ENCODE assay signal across 27 cellular contexts in genomic region chr1:23989249-23989648, GRCh38.
"Had no signal": no experiment of that assay in that cellular context is flagged by ENCODE, and none has a peak within 500 bp of the region (broad histone marks: within the 10 kb centered on the region; RNA-seq: fewer than 3 reads in every experiment).

No MANE protein-coding gene starts in this region.

- H3K4me1 ChIP-seq: breast epithelium, uterus had no signal

- H3K36me3 ChIP-seq: breast epithelium, left ventricle myocardium inferior, sigmoid colon, stomach, suprapubic skin, uterus, WERI-Rb-1 had no signal

- ATAC-seq: natural killer cell; stimulated activated memory B cell treated with anti-CD40 and anti-IgM and Interleukin-4, amounts not matched to agents 10 μg/mL and 1 μg/mL and 100 μg/mL, for 72 hours had no signal

- H3K9me3 ChIP-seq: breast epithelium, left ventricle myocardium inferior, sigmoid colon, stomach, suprapubic skin, uterus had no signal

- H3K27me3 ChIP-seq: breast epithelium, sigmoid colon, stomach, suprapubic skin, uterus had no signal

- H3K4me3 Mint-ChIP-seq: activated CD4-positive, alpha-beta memory T cell treated with anti-CD3 and anti-CD28 coated beads, Interleukin-2, amount 10 ng/mL, durations not matched to agents 7 days and 5 days; activated naive CD8-positive, alpha-beta T cell treated with anti-CD3 and anti-CD28 coated beads, Interleukin-2, amount 10 ng/mL, durations not matched to agents 7 days and 5 days; central memory CD8-positive, alpha-beta T cell; natural killer cell; stimulated activated memory B cell treated with anti-CD40 and anti-IgM and Interleukin-4, amounts not matched to agents 10 μg/mL and 1 μg/mL and 100 μg/mL, for 72 hours had no signal

- DNase-seq: activated CD4-positive, alpha-beta memory T cell treated with anti-CD3 and anti-CD28 coated beads, Interleukin-2, amount 10 ng/mL, durations not matched to agents 7 days and 5 days; activated CD4-positive, CD25-positive, alpha-beta regulatory T cell treated with anti-CD3 and anti-CD28 coated beads, Interleukin-2, amount 50 U/mL, for 72 hours; activated naive CD4-positive, alpha-beta T cell; activated naive CD8-positive, alpha-beta T cell treated with anti-CD3 and anti-CD28 coated beads, Interleukin-2, amount 10 ng/mL, durations not matched to agents 7 days and 5 days; activated T-cell treated with anti-CD3 and anti-CD28 coated beads, Interleukin-2, amount 50 U/mL, for 1 hour; amniotic stem cell; effector memory CD4-positive, alpha-beta T cell; foreskin melanocyte; glutamatergic neuron; hippocampal formation; kidney glomerular epithelial cell; left ventricle myocardium inferior; natural killer cell; retina; sigmoid colon; stimulated activated CD4-positive, alpha-beta T cell treated with anti-CD3 and anti-CD28 coated beads, Interleukin-15, amount 100 ng/mL, for 24 hours; stomach; T1000; trophoblast cell; uterus; WERI-Rb-1 had no signal

- H3K27ac ChIP-seq: breast epithelium, left ventricle myocardium inferior, sigmoid colon, stomach, suprapubic skin, uterus, WERI-Rb-1 had no signal

- H3K4me3 ChIP-seq: breast epithelium, left ventricle myocardium inferior, sigmoid colon, smooth muscle cell, stomach, suprapubic skin, uterus had no signal

- H3K9me3 Mint-ChIP-seq: activated CD4-positive, alpha-beta memory T cell treated with anti-CD3 and anti-CD28 coated beads, Interleukin-2, amount 10 ng/mL, durations not matched to agents 7 days and 5 days; activated naive CD8-positive, alpha-beta T cell treated with anti-CD3 and anti-CD28 coated beads, Interleukin-2, amount 10 ng/mL, durations not matched to agents 7 days and 5 days; activated T-helper 2 cell treated with anti-CD3 and anti-CD28 coated beads, Interferon-gamma antibody, Interleukin-2, Interleukin-4, amounts not matched to agents 10 μg/mL and 5 μg/mL and 100 μg/mL, durations not matched to agents 14 hours and 24 hours and 36 hours; central memory CD8-positive, alpha-beta T cell; natural killer cell; stimulated activated memory B cell treated with anti-CD40 and anti-IgM and Interleukin-4, amounts not matched to agents 10 μg/mL and 1 μg/mL and 100 μg/mL, for 72 hours had no signal

- H3K4me1 Mint-ChIP-seq: central memory CD8-positive, alpha-beta T cell; natural killer cell had no signal

- H3K27ac Mint-ChIP-seq: activated CD4-positive, alpha-beta memory T cell treated with anti-CD3 and anti-CD28 coated beads, Interleukin-2, amount 10 ng/mL, durations not matched to agents 7 days and 5 days; activated naive CD8-positive, alpha-beta T cell treated with anti-CD3 and anti-CD28 coated beads, Interleukin-2, amount 10 ng/mL, durations not matched to agents 7 days and 5 days; activated T-helper 2 cell treated with anti-CD3 and anti-CD28 coated beads, Interferon-gamma antibody, Interleukin-2, Interleukin-4, amounts not matched to agents 10 μg/mL and 5 μg/mL and 100 μg/mL, durations not matched to agents 14 hours and 24 hours and 36 hours; natural killer cell; stimulated activated memory B cell treated with anti-CD40 and anti-IgM and Interleukin-4, amounts not matched to agents 10 μg/mL and 1 μg/mL and 100 μg/mL, for 72 hours had no signal

- H3K27me3 Mint-ChIP-seq: activated CD4-positive, alpha-beta memory T cell treated with anti-CD3 and anti-CD28 coated beads, Interleukin-2, amount 10 ng/mL, durations not matched to agents 7 days and 5 days; central memory CD8-positive, alpha-beta T cell; stimulated activated memory B cell treated with anti-CD40 and anti-IgM and Interleukin-4, amounts not matched to agents 10 μg/mL and 1 μg/mL and 100 μg/mL, for 72 hours had no signal

- H3K36me3 Mint-ChIP-seq: activated naive CD8-positive, alpha-beta T cell treated with anti-CD3 and anti-CD28 coated beads, Interleukin-2, amount 10 ng/mL, durations not matched to agents 7 days and 5 days; natural killer cell; stimulated activated memory B cell treated with anti-CD40 and anti-IgM and Interleukin-4, amounts not matched to agents 10 μg/mL and 1 μg/mL and 100 μg/mL, for 72 hours had no signal
